1 cellular context compared by ENCODE assay signal in genomic region chr19:12867120-12868099, GRCh38.
TF ChIP-seq lines count a peak whose summit lies in the region.

No MANE protein-coding gene starts in this region.

TF ChIP-seq in HEK293, 187 proteins besides CTCF, POLR2A, EP300 and RAD21 (continued from another document and continues in another):
- TF ChIP-seq ZNF664 (tag by site-specific recombination; IDR thresholded peaks at IDR 0.05) = no peak
- TF ChIP-seq HIC1 (tag by site-specific recombination; IDR thresholded peaks at IDR 0.05) = no peak
- TF ChIP-seq ZFP69B (tag by site-specific recombination; IDR thresholded peaks at IDR 0.05) = no peak
- no peak for TF ChIP-seq ZNF302 (tag by site-specific recombination; IDR thresholded peaks at IDR 0.05; ENCODE audit: low read depth)
- no peak for TF ChIP-seq ZNF202 (tag by site-specific recombination; IDR thresholded peaks at IDR 0.05; ENCODE audit: borderline replicate concordance)
- TF ChIP-seq PBX3 (CRISPR knock-in tag; IDR thresholded peaks at IDR 0.05) = no peak
- peak; percentile 29; the same call in 1 of the 2 replicates for TF ChIP-seq ZNF335 (tag by site-specific recombination; conservative IDR thresholded peaks at IDR 0.05)
- no peak for TF ChIP-seq ZNF544 (tag by site-specific recombination; IDR thresholded peaks at IDR 0.05)
- TF ChIP-seq EGR2 (tag by site-specific recombination; IDR thresholded peaks at IDR 0.05; ENCODE audit: low read depth) = peak; percentile 81
- TF ChIP-seq ZNF391 (tag by site-specific recombination; IDR thresholded peaks at IDR 0.05; ENCODE audit: borderline replicate concordance, low read depth) = no peak
- peak; percentile 70; the same call in 1 of the 2 replicates for TF ChIP-seq SCRT1 (tag by site-specific recombination; IDR thresholded peaks at IDR 0.05; ENCODE audit: borderline replicate concordance)
- no peak for TF ChIP-seq ZSCAN30 (tag by site-specific recombination; IDR thresholded peaks at IDR 0.05)
- no peak for TF ChIP-seq ZNF211 (tag by site-specific recombination; IDR thresholded peaks at IDR 0.05; ENCODE audit: low read depth)
- TF ChIP-seq PATZ1 (tag by site-specific recombination; IDR thresholded peaks at IDR 0.05) = peak; percentile 81
- no peak for TF ChIP-seq ZBTB1 (tag by site-specific recombination; IDR thresholded peaks at IDR 0.05)
- TF ChIP-seq ZNF416 (tag by site-specific recombination; IDR thresholded peaks at IDR 0.05) = no peak
- TF ChIP-seq ZNF670 (tag by site-specific recombination; IDR thresholded peaks at IDR 0.05; ENCODE audit: low read depth) = no peak
- TF ChIP-seq ZNF146 (tag by site-specific recombination; IDR thresholded peaks at IDR 0.05) = no peak
- no peak for TF ChIP-seq ZNF561 (tag by site-specific recombination; IDR thresholded peaks at IDR 0.05; ENCODE audit: borderline replicate concordance)
- TF ChIP-seq ZNF324 (tag by site-specific recombination; IDR thresholded peaks at IDR 0.05) = no peak
- no peak for TF ChIP-seq ZNF184 (tag by site-specific recombination; IDR thresholded peaks at IDR 0.05)
- no peak for TF ChIP-seq SALL2 (tag by site-specific recombination; IDR thresholded peaks at IDR 0.05; ENCODE audit: borderline replicate concordance)
- peak; percentile 54 for TF ChIP-seq SP2 (tag by site-specific recombination; IDR thresholded peaks at IDR 0.05)
- no peak for TF ChIP-seq ZFP41 (tag by site-specific recombination; IDR thresholded peaks at IDR 0.05; ENCODE audit: borderline replicate concordance)
- no peak for TF ChIP-seq ZNF548 (tag by site-specific recombination; IDR thresholded peaks at IDR 0.05)
- no peak for TF ChIP-seq ZNF529 (tag by site-specific recombination; IDR thresholded peaks at IDR 0.05; ENCODE audit: insufficient replicate concordance)
- peak; percentile 43; the same call in 1 of the 2 replicates for TF ChIP-seq KLF8 (tag by site-specific recombination; IDR thresholded peaks at IDR 0.05)
- peak; percentile 76 for TF ChIP-seq ZIC2 (tag by site-specific recombination; IDR thresholded peaks at IDR 0.05)
- no peak for TF ChIP-seq ZNF23 (tag by site-specific recombination; IDR thresholded peaks at IDR 0.05; ENCODE audit: borderline replicate concordance)
- TF ChIP-seq ZFP37 (tag by site-specific recombination; IDR thresholded peaks at IDR 0.05) = no peak; the same call in 1 of the 2 replicates
- no peak for TF ChIP-seq ZNF366 (tag by site-specific recombination; conservative IDR thresholded peaks at IDR 0.05)
- TF ChIP-seq KLF7 (tag by site-specific recombination; IDR thresholded peaks at IDR 0.05; ENCODE audit: borderline replicate concordance) = no peak
- TF ChIP-seq WT1 (tag by site-specific recombination; IDR thresholded peaks at IDR 0.05) = no peak
- TF ChIP-seq ZNF140 (tag by site-specific recombination; IDR thresholded peaks at IDR 0.05) = no peak
- TF ChIP-seq ZNF677 (tag by site-specific recombination; IDR thresholded peaks at IDR 0.05) = no peak
- TF ChIP-seq IKZF3 (tag by site-specific recombination; IDR thresholded peaks at IDR 0.05) = no peak
- no peak for TF ChIP-seq ZNF148 (tag by site-specific recombination; IDR thresholded peaks at IDR 0.05; ENCODE audit: borderline replicate concordance)
- TF ChIP-seq ZNF747 (tag by site-specific recombination; IDR thresholded peaks at IDR 0.05) = no peak
- TF ChIP-seq ZNF48 (tag by site-specific recombination; IDR thresholded peaks at IDR 0.05) = no peak
- no peak for TF ChIP-seq BCL6B (tag by site-specific recombination; IDR thresholded peaks at IDR 0.05)
- TF ChIP-seq ZNF549 (tag by site-specific recombination; IDR thresholded peaks at IDR 0.05) = no peak
- no peak for TF ChIP-seq ZNF776 (tag by site-specific recombination; IDR thresholded peaks at IDR 0.05; ENCODE audit: borderline replicate concordance)
- TF ChIP-seq ZBTB17 (tag by site-specific recombination; IDR thresholded peaks at IDR 0.05) = peak; percentile 69
- no peak for TF ChIP-seq ZNF488 (tag by site-specific recombination; IDR thresholded peaks at IDR 0.05)
- TF ChIP-seq ZNF354C (tag by site-specific recombination; IDR thresholded peaks at IDR 0.05; ENCODE audit: borderline replicate concordance, low read depth) = no peak
- TF ChIP-seq ZNF223 (tag by site-specific recombination; IDR thresholded peaks at IDR 0.05) = no peak
- no peak for TF ChIP-seq ZBTB49 (tag by site-specific recombination; IDR thresholded peaks at IDR 0.05; ENCODE audit: low read depth)
- no peak for TF ChIP-seq ZNF239 (tag by site-specific recombination; IDR thresholded peaks at IDR 0.05)
- no peak for TF ChIP-seq ZNF501 (tag by site-specific recombination; IDR thresholded peaks at IDR 0.05)
- TF ChIP-seq GFI1B (tag by site-specific recombination; IDR thresholded peaks at IDR 0.05) = no peak
- TF ChIP-seq ZNF518A (tag by site-specific recombination; conservative IDR thresholded peaks at IDR 0.05; ENCODE audit: low read depth) = no peak
